ENCODE assay signal across 8 cellular contexts in the genomic region with DNA sequence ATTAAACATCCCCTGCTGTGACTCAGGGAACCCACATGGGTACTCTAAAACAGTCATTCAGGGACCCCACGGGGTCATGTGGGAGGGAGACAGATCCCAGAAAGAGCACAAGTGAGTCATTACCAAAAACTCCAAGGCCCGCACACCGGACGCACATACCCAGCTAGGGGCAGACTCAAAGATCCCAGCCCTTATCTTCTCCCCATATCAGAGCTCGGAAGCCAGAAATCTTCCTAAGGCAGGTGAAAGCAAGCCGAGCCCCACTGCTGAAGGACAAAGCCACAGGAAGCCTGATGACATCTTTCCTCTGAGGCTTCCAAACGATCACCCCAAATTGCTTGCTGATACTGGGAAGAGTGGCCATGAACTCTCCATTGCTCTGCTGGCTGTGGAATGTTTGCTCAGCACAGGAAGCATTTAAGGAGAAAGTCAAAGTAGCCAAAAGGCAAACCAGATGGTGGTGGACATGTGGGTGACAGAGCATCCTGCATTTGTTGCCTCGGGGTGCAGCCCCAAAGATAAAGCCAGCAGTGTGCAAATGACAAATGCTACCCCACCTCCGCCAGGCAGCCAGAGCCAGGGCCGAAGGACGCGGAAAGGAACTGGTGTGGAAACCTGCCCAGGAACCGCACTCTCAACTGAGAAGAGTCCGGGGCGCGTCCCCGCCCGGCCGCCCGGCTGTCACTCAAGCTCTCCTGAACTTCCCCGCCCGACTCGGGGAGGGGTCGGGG. TPM values are rescaled to one million over a fixed set of nuclear protein-coding genes. Genes with fewer than 3 reads are reported as not detected.
DNase-seq lines count a peak whose midpoint lies in the region; ATAC-seq, FAIRE-seq and TF ChIP-seq lines count a peak whose summit lies in the region.

No MANE protein-coding gene starts in this region.

- H3K14ac ChIP-seq in H1 (ENCODE audit: insufficient read length): no peak overlapping the region

- H2BK120ac ChIP-seq in H1 (replicated peaks; ENCODE audit: low read depth, low read length) (no peak overlapping the region), mesendoderm (ENCODE audit: low read depth, low read length) (peak overlapping the region; percentile 77)

- peak overlapping the region; percentile 94 to 95 for H3K4me2 ChIP-seq in H1 (ENCODE audit: insufficient read depth in 1 of 2, low read depth in 2 of 2, low read length in 2 of 2)
- H3K4me2 ChIP-seq in mesendoderm (ENCODE audit: low read length): peak overlapping the region; percentile 94

- H2BK15ac ChIP-seq in H1 (ENCODE audit: low read length) (no peak overlapping the region), mesendoderm (replicated peaks; ENCODE audit: low read depth) (no peak overlapping the region)

- no peak overlapping the region for H3K23ac ChIP-seq in H1 (ENCODE audit: insufficient read length)
- H3K23ac ChIP-seq in mesendoderm (ENCODE audit: low read length): peak overlapping the region; percentile 68

- WGBS in H1 (ENCODE audit: extremely low coverage in 1 of 2, insufficient coverage in 1 of 2, insufficient read length in 1 of 2, insufficient replicate concordance in 2 of 2, low coverage in 1 of 2, low lambda C conversion rate in 2 of 2, missing lambda C conversion rate in 1 of 2), 2 experiments: 13% methylated on average over 22 of the region's 24 CpGs; no CpG with 5 or more reads in 1 of the 2 experiments
- WGBS in mesendoderm (ENCODE audit: extremely low coverage, insufficient coverage, low lambda C conversion rate): no CpG with 5 or more reads among the region's 24 CpGs

- peak; percentile 84 for DNase-seq in AG08395 (ENCODE audit: low spot score)
- DNase-seq in NCI-H748 treated with DMSO at 0.1 percent for 48 hours (lab: John Stamatoyannopoulos, UW): peak; percentile 10
- DNase-seq in activated CD8-positive, alpha-beta memory T cell treated with anti-CD3 and anti-CD28 coated beads for 48 hours (ENCODE audit: low read depth in 2 of 3, low spot score in 2 of 3): peak; percentile 57 to 74 (median 62)
- peak; percentile 43 to 74 for DNase-seq in H1 (ENCODE audit: low read depth in 1 of 2, low spot score in 2 of 2)
- DNase-seq in mesendoderm: peak; percentile 97
- peak; percentile 35 for DNase-seq in stimulated activated CD8-positive, alpha-beta memory T cell treated with anti-CD3 and anti-CD28 coated beads, Interleukin-15, amount 100 ng/mL, for 1 hour (ENCODE audit: low read depth)

- H3K23me2 ChIP-seq in H1 (ENCODE audit: low read depth, low read length): peaks cover 7% of the 10 kb centered on the region

- H4K91ac ChIP-seq in H1 (replicated peaks; ENCODE audit: insufficient read length, low read length): peak overlapping the region; percentile 0

- peak overlapping the region; percentile 63 to 94 (median 72) for H3K9ac ChIP-seq in H1 (replicated peaks in 1 of 4; ENCODE audit: extremely low read depth in 1 of 4, low read depth in 3 of 4, low read length in 3 of 4)
- peak overlapping the region; percentile 97 for H3K9ac ChIP-seq in mesendoderm (ENCODE audit: low read length)

- no peak for TF ChIP-seq RAD21 in H1 (IDR thresholded peaks at IDR 0.05 in 1 of 2, conservative IDR thresholded peaks at IDR 0.05 in 1 of 2; ENCODE audit: low read depth in 2 of 2, low read length in 2 of 2)

- H2BK5ac ChIP-seq in H1 (ENCODE audit: low read depth, low read length) (peak overlapping the region; percentile 16; the same call in 1 of the 2 replicates), mesendoderm (ENCODE audit: low read length) (peak overlapping the region; percentile 70)

- no peaks in the 10 kb centered on the region for H3K9me3 ChIP-seq in H1 (ENCODE audit: insufficient read depth in 2 of 2, low read depth in 1 of 2, low read length in 1 of 2)

- peak overlapping the region; percentile 87 for H3K27ac ChIP-seq in H1 (ENCODE audit: low read depth, low read length)
- H3K27ac ChIP-seq in mesendoderm (ENCODE audit: low read depth, low read length): peak overlapping the region; percentile 96

- CTCF ChIA-PET in H1 (lab: Charles Lee; ENCODE audit: partially characterized antibody): interaction anchor here (0.9 to 8.2 kb wide), 9 partner anchors 10 to 1595 kb away, joined by 3 to 132 read pairs (median 14); a partner anchor contains a TSS

- ATAC-seq in GM18867 (IDR thresholded peaks at IDR 0.05; ENCODE audit: unreplicated experiment) (peak; percentile 43), HG03095 (IDR thresholded peaks at IDR 0.05; ENCODE audit: unreplicated experiment) (peak; percentile 37)

- TF ChIP-seq POLR2A in H1 (IDR thresholded peaks at IDR 0.05; ENCODE audit: control extremely low read depth in 1 of 2, low read depth in 2 of 2, low read length in 2 of 2): no peak; a peak in 1 of 3 replicates

- peaks cover 8% of the 10 kb centered on the region for H3K79me1 ChIP-seq in H1 (ENCODE audit: low read depth, low read length)
- peaks cover 17% of the 10 kb centered on the region for H3K79me1 ChIP-seq in mesendoderm (ENCODE audit: low read length)

- H2BK20ac ChIP-seq in H1 (ENCODE audit: low read length): no peak overlapping the region

- H3K4me3 ChIP-seq in H1 (ENCODE audit: extremely low read depth in 1 of 4, insufficient read depth in 2 of 4, low read depth in 3 of 4, low read length in 4 of 4) (peak overlapping the region; percentile 76 to 82 (median 79)), mesendoderm (ENCODE audit: low read length) (peak overlapping the region; percentile 84)

- H3K56ac ChIP-seq in H1 (replicated peaks; ENCODE audit: insufficient read length, low read depth, low read length): no peak overlapping the region
- peak overlapping the region; percentile 98 for H3K56ac ChIP-seq in mesendoderm (ENCODE audit: low read length)

- H4K5ac ChIP-seq in H1 (ENCODE audit: insufficient read length, low read depth, low read length): no peak overlapping the region
- H4K5ac ChIP-seq in mesendoderm (ENCODE audit: low read length): no peak overlapping the region

- H3K27me3 ChIP-seq in H1 (replicated peaks in 1 of 4; ENCODE audit: control insufficient read depth in 3 of 4, extremely low read depth in 1 of 4, insufficient read depth in 3 of 4, low read length in 3 of 4): no peaks in the 10 kb centered on the region
- H3K27me3 ChIP-seq in mesendoderm (ENCODE audit: insufficient read depth, low read length, poor library complexity): no peaks in the 10 kb centered on the region

- POLR2A ChIA-PET in H1 (lab: Charles Lee; ENCODE audit: partially characterized antibody): interaction anchor here (1.2 to 7.9 kb wide), 8 partner anchors 11 to 74 kb away, joined by 3 to 102 read pairs (median 4); a partner anchor contains a TSS

- H3K36me3 ChIP-seq in H1 (ENCODE audit: control insufficient read depth in 2 of 4, insufficient read depth in 4 of 4, low read length in 3 of 4) (peaks cover 0 to 10% (median 5%) of the 10 kb centered on the region in 4 experiments; a peak in 4 of 8 replicates), mesendoderm (ENCODE audit: control insufficient read depth, insufficient read depth, low read length) (peaks cover 2% of the 10 kb centered on the region)

- no peak overlapping the region for H2AFZ ChIP-seq in H1 (ENCODE audit: low read length)

- TF ChIP-seq CTCF in H1 (IDR thresholded peaks at IDR 0.05; ENCODE audit: control extremely low read depth in 1 of 3, insufficient read depth in 1 of 3, low read depth in 1 of 3, low read length in 3 of 3): no peak

- H3K79me2 ChIP-seq in H1 (ENCODE audit: control insufficient read depth in 1 of 2, insufficient read depth in 2 of 2, low read length in 2 of 2) (peaks cover 0 to 25% of the 10 kb centered on the region in 2 experiments; a peak in 2 of 4 replicates), mesendoderm (ENCODE audit: control insufficient read depth, insufficient read depth, low read length) (peaks cover 14% of the 10 kb centered on the region)

- H4K8ac ChIP-seq in H1 (ENCODE audit: extremely low read depth, insufficient read depth, low read length) (no peak overlapping the region), mesendoderm (ENCODE audit: low read depth, low read length) (no peak overlapping the region)

- no peak overlapping the region for H2BK12ac ChIP-seq in H1 (ENCODE audit: low read depth, low read length)

- H3K4ac ChIP-seq in H1 (replicated peaks; ENCODE audit: insufficient read length, low read depth, low read length) (peak overlapping the region; percentile 2), mesendoderm (ENCODE audit: low read depth, low read length) (peak overlapping the region; percentile 58)

- no peak overlapping the region for H2AK5ac ChIP-seq in H1 (ENCODE audit: low read depth, low read length)
- H2AK5ac ChIP-seq in mesendoderm (ENCODE audit: low read length): peak overlapping the region; percentile 85

- H3K18ac ChIP-seq in H1 (ENCODE audit: extremely low read depth, low read length) (no peak overlapping the region), mesendoderm (ENCODE audit: low read length) (peak overlapping the region; percentile 97)

- peaks cover 0 to 9% (median 7%) of the 10 kb centered on the region in 4 experiments; a peak in 4 of 7 replicates for H3K4me1 ChIP-seq in H1 (replicated peaks in 1 of 4; ENCODE audit: control insufficient read depth in 3 of 4, insufficient read depth in 4 of 4, low read length in 3 of 4)
- H3K4me1 ChIP-seq in mesendoderm (ENCODE audit: control insufficient read depth, low read depth, low read length): peaks cover 10% of the 10 kb centered on the region

- peaks cover 0 to 13% of the 10 kb centered on the region in 2 experiments for H4K20me1 ChIP-seq in H1 (replicated peaks in 1 of 2; ENCODE audit: control insufficient read depth in 1 of 2, insufficient read depth in 2 of 2, low read length in 2 of 2)

- no peak for FAIRE-seq in H1 (lab: Jason Lieb, UNC)

- no peak for TF ChIP-seq EP300 in H1 (IDR thresholded peaks at IDR 0.05; ENCODE audit: borderline replicate concordance in 1 of 2, low read depth in 2 of 2, low read length in 2 of 2)

RNA-seq across cellular contexts. Expression of a gene that starts 0.8 kb away (rescaled TPM):
- total RNA-seq in H1 (2021; fragmentation: NEBNext Ultra II Directional; extraction: Animal tissue kit (Norgen Biotek cat#: 25700)): 40.7 and 43.8 TPM in 2 replicates
- 56.0 and 78.1 TPM in 2 replicates for polyA plus RNA-seq in H1 (2011; rRNA removed)
- 57.8 TPM for polyA plus RNA-seq in H1 (2011; cell fraction: cytosol; rRNA removed)
- 233 TPM for polyA plus RNA-seq in H1 (2011; cell fraction: nucleus; rRNA removed)
- 29.0 to 50.0 TPM (median 45.0 TPM) in 4 replicates for polyA plus RNA-seq in H1 (2012, experiment 1 of 2)
- polyA plus RNA-seq in H1 (2012, experiment 2 of 2): 37.3 TPM
- polyA plus RNA-seq in H1 (2013, experiment 1 of 2): 28.7 TPM
- polyA plus RNA-seq in H1 (2013, experiment 2 of 2): 24.7 TPM
- 35.2 and 46.9 TPM in 2 replicates for polyA minus RNA-seq in H1 (2011; rRNA and poly(A)+ RNA removed)
- polyA minus RNA-seq in H1 (2011; cell fraction: cytosol; rRNA and poly(A)+ RNA removed): 25.0 TPM
- polyA minus RNA-seq in H1 (2011; cell fraction: nucleus; rRNA and poly(A)+ RNA removed): 54.0 TPM
- 16.6 TPM for polyA plus RNA-seq in mesendoderm (2013, experiment 1 of 2)
- polyA plus RNA-seq in mesendoderm (2013, experiment 2 of 2): 16.7 TPM

RNA-seq across cellular contexts. Expression of a gene that starts 6.5 kb away (rescaled TPM):
- total RNA-seq in H1 (2021; fragmentation: NEBNext Ultra II Directional; extraction: Animal tissue kit (Norgen Biotek cat#: 25700)): 3.7 and 5.2 TPM in 2 replicates
- 2.1 and 2.3 TPM in 2 replicates for polyA plus RNA-seq in H1 (2011; rRNA removed)
- 2.6 TPM for polyA plus RNA-seq in H1 (2011; cell fraction: cytosol; rRNA removed)
- polyA plus RNA-seq in H1 (2011; cell fraction: nucleus; rRNA removed): 6.9 TPM
- polyA plus RNA-seq in H1 (2012, experiment 1 of 2): 2.0 to 3.9 TPM (median 3.1 TPM) in 4 replicates
- polyA plus RNA-seq in H1 (2012, experiment 2 of 2): 0.81 TPM
- polyA plus RNA-seq in H1 (2013, experiment 1 of 2): 2.4 TPM
- polyA plus RNA-seq in H1 (2013, experiment 2 of 2): 2.0 TPM
- polyA minus RNA-seq in H1 (2011; rRNA and poly(A)+ RNA removed): 4.3 and 4.8 TPM in 2 replicates
- 3.9 TPM for polyA minus RNA-seq in H1 (2011; cell fraction: cytosol; rRNA and poly(A)+ RNA removed)
- polyA minus RNA-seq in H1 (2011; cell fraction: nucleus; rRNA and poly(A)+ RNA removed): 10.8 TPM
- 1.7 TPM for polyA plus RNA-seq in mesendoderm (2013, experiment 1 of 2)
- polyA plus RNA-seq in mesendoderm (2013, experiment 2 of 2): 1.7 TPM

RNA-seq across cellular contexts. Expression of a gene that starts 17.2 kb away (rescaled TPM):
- 233 and 247 TPM in 2 replicates for total RNA-seq in H1 (2021; fragmentation: NEBNext Ultra II Directional; extraction: Animal tissue kit (Norgen Biotek cat#: 25700))
- polyA plus RNA-seq in H1 (2011; rRNA removed): 435 and 468 TPM in 2 replicates
- 446 TPM for polyA plus RNA-seq in H1 (2011; cell fraction: cytosol; rRNA removed)
- polyA plus RNA-seq in H1 (2011; cell fraction: nucleus; rRNA removed): 383 TPM
- 242 to 347 TPM (median 333 TPM) in 4 replicates for polyA plus RNA-seq in H1 (2012, experiment 1 of 2)
- polyA plus RNA-seq in H1 (2012, experiment 2 of 2): 451 TPM
- 385 TPM for polyA plus RNA-seq in H1 (2013, experiment 1 of 2)
- 366 TPM for polyA plus RNA-seq in H1 (2013, experiment 2 of 2)
- 41.0 and 41.2 TPM in 2 replicates for polyA minus RNA-seq in H1 (2011; rRNA and poly(A)+ RNA removed)
- 77.0 TPM for polyA minus RNA-seq in H1 (2011; cell fraction: cytosol; rRNA and poly(A)+ RNA removed)
- 58.2 TPM for polyA minus RNA-seq in H1 (2011; cell fraction: nucleus; rRNA and poly(A)+ RNA removed)
- polyA plus RNA-seq in mesendoderm (2013, experiment 1 of 2): 235 TPM
- polyA plus RNA-seq in mesendoderm (2013, experiment 2 of 2): 239 TPM

RNA-seq across cellular contexts. Expression of a gene that starts 50.3 kb away (rescaled TPM):
- not detected in 2 replicates for total RNA-seq in H1 (2021; fragmentation: NEBNext Ultra II Directional; extraction: Animal tissue kit (Norgen Biotek cat#: 25700))
- 0.15 and 0.20 TPM in 2 replicates for polyA plus RNA-seq in H1 (2011; rRNA removed)
- 0.19 TPM for polyA plus RNA-seq in H1 (2011; cell fraction: cytosol; rRNA removed)
- polyA plus RNA-seq in H1 (2011; cell fraction: nucleus; rRNA removed): 0.77 TPM
- polyA plus RNA-seq in H1 (2012, experiment 1 of 2): 0.13 to 0.35 TPM (median 0.26 TPM) in 4 replicates
- 0.17 TPM for polyA plus RNA-seq in H1 (2012, experiment 2 of 2)
- polyA plus RNA-seq in H1 (2013, experiment 1 of 2): not detected
- 0.06 TPM for polyA plus RNA-seq in H1 (2013, experiment 2 of 2)
- polyA minus RNA-seq in H1 (2011; rRNA and poly(A)+ RNA removed): 0.05 TPM in 1 of 2 replicates, not detected in the other
- polyA minus RNA-seq in H1 (2011; cell fraction: cytosol; rRNA and poly(A)+ RNA removed): not detected
- not detected for polyA minus RNA-seq in H1 (2011; cell fraction: nucleus; rRNA and poly(A)+ RNA removed)
- polyA plus RNA-seq in mesendoderm (2013, experiment 1 of 2): 0.46 TPM
- polyA plus RNA-seq in mesendoderm (2013, experiment 2 of 2): 0.63 TPM

Comparison
In these comparisons a context has a peak if more than half of its experiments do, and no peak if none do; other contexts are left out.
1. Peak in every context shown above with its lines: DNase-seq, ATAC-seq, H3K4me3 ChIP-seq and H3K27ac ChIP-seq.
2. DNase-seq: peak in every context shown above with its lines; median percentile 97 in mesendoderm; 84 in AG08395; 62 in activated CD8-positive, alpha-beta memory T cell treated with anti-CD3 and anti-CD28 coated beads for 48 hours; 58 in H1; 35 in stimulated activated CD8-positive, alpha-beta memory T cell treated with anti-CD3 and anti-CD28 coated beads, Interleukin-15, amount 100 ng/mL, for 1 hour; 10 in NCI-H748 treated with DMSO at 0.1 percent for 48 hours.